In genomic region chr18:59957957-59958356, GRCh38 we compare ENCODE assay signal across 8 cellular contexts. TPM values are rescaled to one million over a fixed set of nuclear protein-coding genes. Genes with fewer than 3 reads are reported as not detected.
DNase-seq lines count a peak whose midpoint lies in the region; ATAC-seq and TF ChIP-seq lines count a peak whose summit lies in the region.

No MANE protein-coding gene starts in this region.

- intact Hi-C loops in body of pancreas (cut with DNase I) (no loop called here), spleen (cut with DNase I; ENCODE audit: low total_unique reads) (no loop called here)

- peak; percentile 43 for ATAC-seq in HG02798 (IDR thresholded peaks at IDR 0.05; ENCODE audit: poor library complexity, unreplicated experiment)
- ATAC-seq in body of pancreas: no peak

- H3K36me3 ChIP-seq in body of pancreas (replicated peaks in 1 of 2; ENCODE audit: insufficient read depth in 1 of 2, low read depth in 2 of 2) (no peaks in the 10 kb centered on the region), spleen (no peaks in the 10 kb centered on the region)

- H3K27ac ChIP-seq in body of pancreas (no peak overlapping the region), spleen (no peak overlapping the region)

- H3K9me3 ChIP-seq in body of pancreas (no peaks in the 10 kb centered on the region), spleen (no peaks in the 10 kb centered on the region)

- 11 to 20% methylated on average over 2 of the region's 2 CpGs for WGBS in body of pancreas, 2 donors
- WGBS in spleen, 5 donors: 7 to 18% (median 11%) methylated on average over 2 of the region's 2 CpGs

- TF ChIP-seq POLR2A in body of pancreas (IDR thresholded peaks at IDR 0.05) (no peak), spleen (IDR thresholded peaks at IDR 0.05) (no peak)

- peak; percentile 28 for DNase-seq in GM04504 (ENCODE audit: low read depth)
- peak; percentile 94 for DNase-seq in NCI-H2196 (lab: John Stamatoyannopoulos, UW; ENCODE audit: unreplicated experiment)
- DNase-seq in body of pancreas: peak; percentile 56 to 79 (median 66)
- peak; percentile 67 for DNase-seq in skeletal muscle cell (ENCODE audit: low read depth)
- no peak for DNase-seq in central memory CD4-positive, alpha-beta T cell
- no peak for DNase-seq in spleen
- no peak for DNase-seq in stimulated activated CD8-positive, alpha-beta memory T cell treated with anti-CD3 and anti-CD28 coated beads, Interleukin-4, amount 100 ng/mL, for 48 hours

- H3K27me3 ChIP-seq in body of pancreas: no peaks in the 10 kb centered on the region
- H3K27me3 ChIP-seq in spleen (replicated peaks in 1 of 7): no peaks in the 10 kb centered on the region

- no peak for TF ChIP-seq CTCF in body of pancreas (IDR thresholded peaks at IDR 0.05)
- no peak for TF ChIP-seq CTCF in spleen (IDR thresholded peaks at IDR 0.05 in 8 of 11, conservative IDR thresholded peaks at IDR 0.05 in 3 of 11)

- H3K4me3 ChIP-seq in body of pancreas: no peak overlapping the region
- H3K4me3 ChIP-seq in skeletal muscle cell (ENCODE audit: low read depth, low read length): no peak overlapping the region
- no peak overlapping the region for H3K4me3 ChIP-seq in spleen

- H3K4me1 ChIP-seq in body of pancreas (peaks cover 15% of the 10 kb centered on the region), spleen (peaks cover 0 to 19% (median 0%) of the 10 kb centered on the region in 6 donors)

RNA-seq across cellular contexts. Expression of gene PMAIP1, which starts 58.2 kb away (rescaled TPM):
- total RNA-seq in body of pancreas (1 to 10 TPM in 1 of 2 donors, not detected in 1; 1.0 TPM), spleen (1 to 10 TPM; 2.7 to 9.1 (median 5.8) TPM)
- 10 to 100 TPM in 1 of 3 donors, 1 to 10 TPM in 2; 6.6 to 10.1 (median 7.4) TPM for polyA plus RNA-seq in spleen

Comparison
In these comparisons a context has a peak if more than half of its experiments do, and no peak if none do; other contexts are left out.
1. DNase-seq: peak in GM04504 (single experiment), NCI-H2196 (single experiment), body of pancreas (4 of 4) and skeletal muscle cell (single experiment); none in central memory CD4-positive, alpha-beta T cell (single experiment), spleen (single experiment) and stimulated activated CD8-positive, alpha-beta memory T cell treated with anti-CD3 and anti-CD28 coated beads, Interleukin-4, amount 100 ng/mL, for 48 hours (single experiment).